1 cellular context compared by ENCODE assay signal in the genomic region with DNA sequence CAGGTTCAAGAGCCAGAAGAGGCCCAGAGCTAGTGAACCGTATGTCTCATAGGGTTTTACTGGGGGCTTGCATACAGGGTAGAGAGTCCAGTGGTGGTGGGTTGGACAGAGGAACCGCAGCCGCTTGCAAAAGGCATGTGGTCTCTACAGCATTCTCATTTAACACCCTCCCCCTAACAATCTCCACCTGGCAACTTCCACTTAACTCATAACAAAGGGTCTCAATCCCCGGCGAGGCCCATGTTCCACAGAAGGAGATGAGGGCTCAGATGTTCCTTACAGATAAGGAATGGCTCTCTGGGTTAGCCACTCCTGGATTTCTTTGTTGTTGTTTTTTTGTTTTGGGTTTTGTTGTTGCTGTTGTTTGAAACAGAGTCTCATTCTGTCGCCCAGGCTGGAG.
TF ChIP-seq lines count a peak whose summit lies in the region.

No MANE protein-coding gene starts in this region.

TF ChIP-seq in WTC11, 78 proteins besides CTCF, POLR2A, EP300 and RAD21 (continued from another document):
- TF ChIP-seq, protein P1, sequence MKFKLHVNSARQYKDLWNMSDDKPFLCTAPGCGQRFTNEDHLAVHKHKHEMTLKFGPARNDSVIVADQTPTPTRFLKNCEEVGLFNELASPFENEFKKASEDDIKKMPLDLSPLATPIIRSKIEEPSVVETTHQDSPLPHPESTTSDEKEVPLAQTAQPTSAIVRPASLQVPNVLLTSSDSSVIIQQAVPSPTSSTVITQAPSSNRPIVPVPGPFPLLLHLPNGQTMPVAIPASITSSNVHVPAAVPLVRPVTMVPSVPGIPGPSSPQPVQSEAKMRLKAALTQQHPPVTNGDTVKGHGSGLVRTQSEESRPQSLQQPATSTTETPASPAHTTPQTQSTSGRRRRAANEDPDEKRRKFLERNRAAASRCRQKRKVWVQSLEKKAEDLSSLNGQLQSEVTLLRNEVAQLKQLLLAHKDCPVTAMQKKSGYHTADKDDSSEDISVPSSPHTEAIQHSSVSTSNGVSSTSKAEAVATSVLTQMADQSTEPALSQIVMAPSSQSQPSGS (CRISPR knock-in tag; IDR thresholded peaks at IDR 0.05; ENCODE audit: borderline replicate concordance, low read depth), result no peak
- TF ChIP-seq USF2 (CRISPR knock-in tag; IDR thresholded peaks at IDR 0.05) (no peak), MXD4 (CRISPR knock-in tag; IDR thresholded peaks at IDR 0.05; ENCODE audit: borderline replicate concordance) (no peak), NFYB (CRISPR knock-in tag; conservative IDR thresholded peaks at IDR 0.05; ENCODE audit: low read depth) (no peak), FOXK1 (CRISPR knock-in tag; IDR thresholded peaks at IDR 0.05) (no peak)
